Comparison of ENCODE assay signal across 2 cellular contexts in the genomic region with DNA sequence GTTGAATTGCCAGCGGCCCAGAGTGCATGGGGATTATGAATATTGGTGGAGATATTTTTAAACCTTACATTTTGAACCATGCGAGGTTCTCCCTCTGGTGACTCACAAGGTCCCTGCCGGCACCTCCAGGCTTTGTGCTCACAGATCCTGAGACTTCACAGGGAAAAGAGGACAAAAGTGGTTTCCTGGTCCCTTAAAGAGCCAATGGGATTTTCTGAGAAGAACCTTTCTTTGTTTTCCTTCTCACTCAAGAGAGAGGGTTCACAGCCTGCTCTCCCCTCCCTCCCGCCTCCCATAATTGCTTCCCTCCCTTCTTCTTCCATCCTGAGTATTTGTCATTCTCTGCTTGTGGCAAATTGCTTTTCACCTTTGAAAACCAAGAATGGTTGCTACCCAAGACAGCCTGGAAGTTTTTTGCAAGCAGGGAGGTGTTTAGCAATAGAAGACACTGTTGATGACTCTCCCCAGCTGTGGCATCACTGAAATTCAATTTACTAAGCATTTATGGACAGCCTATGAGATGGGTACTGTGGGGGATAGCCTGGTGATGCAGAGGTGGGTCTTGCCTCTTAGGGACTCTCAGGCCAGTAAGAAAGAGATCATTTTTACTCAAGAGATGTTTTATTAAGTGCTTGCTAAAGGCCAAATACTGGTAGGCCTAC.
TF ChIP-seq lines count a peak whose summit lies in the region.

No MANE protein-coding gene starts in this region.

TF ChIP-seq in IMR-90, 13 proteins besides CTCF, POLR2A, EP300 and RAD21:
- no peak for TF ChIP-seq FOS (IDR thresholded peaks at IDR 0.05; ENCODE audit: low read depth, low read length)
- 0 out of 2 replicates have a peak, but pooled peaks have one; percentile 38 for TF ChIP-seq CEBPB (IDR thresholded peaks at IDR 0.05; ENCODE audit: low read depth, low read length)

TF ChIP-seq in neural cell, 6 proteins besides CTCF, POLR2A, EP300 and RAD21:
- TF ChIP-seq TAF1 (IDR thresholded peaks at IDR 0.05; ENCODE audit: low read depth) (no peak), SMC3 (conservative IDR thresholded peaks at IDR 0.05; ENCODE audit: poor library complexity) (no peak), EZH2 (IDR thresholded peaks at IDR 0.05; ENCODE audit: borderline replicate concordance, insufficient read depth, low read length, poor library complexity, severe bottlenecking) (no peak), MXI1 (conservative IDR thresholded peaks at IDR 0.05; ENCODE audit: poor library complexity, severe bottlenecking) (no peak), POLR2AphosphoS5 (IDR thresholded peaks at IDR 0.05) (no peak)
- TF ChIP-seq, protein P1, sequence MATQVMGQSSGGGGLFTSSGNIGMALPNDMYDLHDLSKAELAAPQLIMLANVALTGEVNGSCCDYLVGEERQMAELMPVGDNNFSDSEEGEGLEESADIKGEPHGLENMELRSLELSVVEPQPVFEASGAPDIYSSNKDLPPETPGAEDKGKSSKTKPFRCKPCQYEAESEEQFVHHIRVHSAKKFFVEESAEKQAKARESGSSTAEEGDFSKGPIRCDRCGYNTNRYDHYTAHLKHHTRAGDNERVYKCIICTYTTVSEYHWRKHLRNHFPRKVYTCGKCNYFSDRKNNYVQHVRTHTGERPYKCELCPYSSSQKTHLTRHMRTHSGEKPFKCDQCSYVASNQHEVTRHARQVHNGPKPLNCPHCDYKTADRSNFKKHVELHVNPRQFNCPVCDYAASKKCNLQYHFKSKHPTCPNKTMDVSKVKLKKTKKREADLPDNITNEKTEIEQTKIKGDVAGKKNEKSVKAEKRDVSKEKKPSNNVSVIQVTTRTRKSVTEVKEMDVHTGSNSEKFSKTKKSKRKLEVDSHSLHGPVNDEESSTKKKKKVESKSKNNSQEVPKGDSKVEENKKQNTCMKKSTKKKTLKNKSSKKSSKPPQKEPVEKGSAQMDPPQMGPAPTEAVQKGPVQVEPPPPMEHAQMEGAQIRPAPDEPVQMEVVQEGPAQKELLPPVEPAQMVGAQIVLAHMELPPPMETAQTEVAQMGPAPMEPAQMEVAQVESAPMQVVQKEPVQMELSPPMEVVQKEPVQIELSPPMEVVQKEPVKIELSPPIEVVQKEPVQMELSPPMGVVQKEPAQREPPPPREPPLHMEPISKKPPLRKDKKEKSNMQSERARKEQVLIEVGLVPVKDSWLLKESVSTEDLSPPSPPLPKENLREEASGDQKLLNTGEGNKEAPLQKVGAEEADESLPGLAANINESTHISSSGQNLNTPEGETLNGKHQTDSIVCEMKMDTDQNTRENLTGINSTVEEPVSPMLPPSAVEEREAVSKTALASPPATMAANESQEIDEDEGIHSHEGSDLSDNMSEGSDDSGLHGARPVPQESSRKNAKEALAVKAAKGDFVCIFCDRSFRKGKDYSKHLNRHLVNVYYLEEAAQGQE (IDR thresholded peaks at IDR 0.05; ENCODE audit: borderline replicate concordance) = no peak
